8 cellular contexts compared by ENCODE assay signal in genomic region chr6:27894839-27895762, GRCh38. TPM values are rescaled to one million over a fixed set of nuclear protein-coding genes. Genes with fewer than 3 reads are reported as not detected.
DNase-seq lines count a peak whose midpoint lies in the region; ATAC-seq and TF ChIP-seq lines count a peak whose summit lies in the region.

No MANE protein-coding gene starts in this region.

- peak; percentile 22 for TF ChIP-seq POLR2A in GM15510 (IDR thresholded peaks at IDR 0.05; ENCODE audit: borderline replicate concordance, extremely low read depth, insufficient read length)
- peak; percentile 11 for TF ChIP-seq POLR2A in breast epithelium (IDR thresholded peaks at IDR 0.05)
- TF ChIP-seq POLR2A in sigmoid colon (IDR thresholded peaks at IDR 0.05) = peak in 1 of 2 donors; percentile 34

- WGBS in sigmoid colon, 2 donors = 0% methylated on average over 28 of the region's 28 CpGs

- no peak for TF ChIP-seq EP300 in sigmoid colon (IDR thresholded peaks at IDR 0.05)

- peak; percentile 93 for DNase-seq in A673 (ENCODE audit: low spot score)
- peak; percentile 48 to 66 for DNase-seq in NCI-H1930 (lab: John Stamatoyannopoulos, UW)
- peak; percentile 41 for DNase-seq in T-helper 9 cell
- peak in 1 of 2 donors; percentile 48 for DNase-seq in breast epithelium (ENCODE audit: low spot score in 2 of 2)
- DNase-seq in sigmoid colon = peak; percentile 84

- H3K27me3 ChIP-seq in A673 (replicated peaks; ENCODE audit: insufficient read depth, low read depth, low read length, poor library complexity) (no peaks in the 10 kb centered on the region), breast epithelium (peaks cover 3 to 8% of the 10 kb centered on the region in 2 donors), sigmoid colon (peaks cover 22 to 38% (median 33%) of the 10 kb centered on the region in 3 donors)

- peak overlapping the region; percentile 63 for H3K4me3 ChIP-seq in A673 (ENCODE audit: low read depth, low read length, poor library complexity, severe bottlenecking)
- H3K4me3 ChIP-seq in breast epithelium = peak overlapping the region; percentile 53 to 72 (median 71)
- peak overlapping the region; percentile 83 for H3K4me3 ChIP-seq in iPS-18c (ENCODE audit: insufficient read depth, low read depth, low read length)
- H3K4me3 ChIP-seq in sigmoid colon = peak overlapping the region; percentile 48 to 71 (median 59)

- peaks cover 12% of the 10 kb centered on the region for H3K4me1 ChIP-seq in A673 (ENCODE audit: insufficient read depth, low read length, poor library complexity, severe bottlenecking)
- no peaks in the 10 kb centered on the region for H3K4me1 ChIP-seq in breast epithelium
- H3K4me1 ChIP-seq in sigmoid colon = peaks cover 0 to 25% (median 24%) of the 10 kb centered on the region in 4 donors

- H3K27ac ChIP-seq in A673 (ENCODE audit: low read depth, low read length, poor library complexity, severe bottlenecking) (peak overlapping the region; percentile 94), breast epithelium (peak overlapping the region; percentile 70 to 85), sigmoid colon (peak overlapping the region; percentile 78 to 92 (median 82))

- CTCF ChIA-PET in A673 (lab: Charles Lee) = interaction anchor here (0.6 kb wide), 2 partner anchors 11 to 70 kb away, joined by 3 to 4 read pairs; no protein-coding TSS in a partner anchor

- H3K36me3 ChIP-seq in A673 (ENCODE audit: insufficient read depth, low read length, poor library complexity, severe bottlenecking) (no peaks in the 10 kb centered on the region), breast epithelium (no peaks in the 10 kb centered on the region), sigmoid colon (no peaks in the 10 kb centered on the region)

- intact Hi-C loops in A673 (cut with micrococcal nuclease; ENCODE audit: unreplicated experiment) = loop anchor here (2.0 to 10.0 kb wide), 5 partner anchors 83 to 1863 kb away; a partner anchor contains a TSS
- intact Hi-C loops in breast epithelium (cut with DNase I; ENCODE audit: low total_unique reads) = loop anchor here (10.0 kb wide), 1 partner anchor 720 kb away; no protein-coding TSS in a partner anchor
- intact Hi-C loops in sigmoid colon (cut with DNase I) = loop anchor here (1.0 to 10.0 kb wide), 6 partner anchors 56 to 718 kb away; a partner anchor contains a TSS

- no peaks in the 10 kb centered on the region for H3K9me3 ChIP-seq in A673 (ENCODE audit: low read depth, low read length, poor library complexity, severe bottlenecking)
- no peaks in the 10 kb centered on the region for H3K9me3 ChIP-seq in breast epithelium
- no peaks in the 10 kb centered on the region for H3K9me3 ChIP-seq in iPS-18c (ENCODE audit: control insufficient read depth, insufficient read depth, low read length)
- H3K9me3 ChIP-seq in sigmoid colon = no peaks in the 10 kb centered on the region

- no peak for ATAC-seq in HG03139 (IDR thresholded peaks at IDR 0.05; ENCODE audit: unreplicated experiment)

- no TSS peak for BruUV-seq in A673 (replicated peaks; lab: Mats Ljungman, UMichigan)

- POLR2A ChIA-PET in A673 (lab: Charles Lee; ENCODE audit: low non-redundant PET) = interaction anchor here (0.6 to 3.5 kb wide), 4 partner anchors 23 to 763 kb away, joined by 3 to 78 read pairs (median 4); a partner anchor contains a TSS

- TF ChIP-seq CTCF in A673 (conservative IDR thresholded peaks at IDR 0.05; ENCODE audit: low read depth, low read length) = peak; percentile 86
- TF ChIP-seq CTCF in breast epithelium (IDR thresholded peaks at IDR 0.05) = peak; percentile 70 to 87 (median 80)
- peak; percentile 74 to 85 (median 82) for TF ChIP-seq CTCF in sigmoid colon (IDR thresholded peaks at IDR 0.05)

RNA-seq across cellular contexts. Expression of gene OR2B2, which starts 17.1 kb away (rescaled TPM):
- total RNA-seq in A673 (2021) = not detected in 2 replicates
- not detected for total RNA-seq in breast epithelium
- total RNA-seq in sigmoid colon = not detected
- not detected for polyA plus RNA-seq in sigmoid colon
